In genomic region chr22:18056161-18056666, GRCh38 we compare ENCODE assay signal across 8 cellular contexts. TPM values are rescaled to one million over a fixed set of nuclear protein-coding genes. Genes with fewer than 3 reads are reported as not detected.
DNase-seq lines count a peak whose midpoint lies in the region; ATAC-seq and TF ChIP-seq lines count a peak whose summit lies in the region.

No MANE protein-coding gene starts in this region.

- no peak for TF ChIP-seq CTCF in gastroesophageal sphincter (IDR thresholded peaks at IDR 0.05)

- H3K27ac ChIP-seq in SK-N-MC (peak overlapping the region; percentile 30; the same call in 1 of the 2 replicates), gastroesophageal sphincter (peak overlapping the region; percentile 75 to 90 (median 83))

- peak; percentile 16 for DNase-seq in SIG-M5 treated with dmso at 0.1 percent for 504 hours (lab: John Stamatoyannopoulos, UW; ENCODE audit: unreplicated experiment)
- DNase-seq in SIG-M5 (lab: John Stamatoyannopoulos, UW), result no peak
- no peak for DNase-seq in SK-N-MC (ENCODE audit: low read depth, low spot score)
- no peak for DNase-seq in GF-D8 (lab: John Stamatoyannopoulos, UW)

- H3K27me3 ChIP-seq in gastroesophageal sphincter (no peaks in the 10 kb centered on the region), skeletal muscle satellite cell (ENCODE audit: control insufficient read depth, insufficient read depth, low read length) (no peaks in the 10 kb centered on the region)

- H3K4me3 ChIP-seq in SK-N-MC, result no peak overlapping the region
- H3K4me3 ChIP-seq in gastroesophageal sphincter, result no peak overlapping the region
- H3K4me3 ChIP-seq in skeletal muscle satellite cell (ENCODE audit: low read length), result no peak overlapping the region

- H3K36me3 ChIP-seq in SK-N-MC (ENCODE audit: insufficient read depth, low read length), result no peaks in the 10 kb centered on the region
- no peaks in the 10 kb centered on the region for H3K36me3 ChIP-seq in gastroesophageal sphincter
- no peaks in the 10 kb centered on the region for H3K36me3 ChIP-seq in skeletal muscle satellite cell (ENCODE audit: insufficient read depth, low read length)

- no peak for TF ChIP-seq EP300 in gastroesophageal sphincter (IDR thresholded peaks at IDR 0.05)

- WGBS in gastroesophageal sphincter (ENCODE audit: low coverage in 1 of 2), 2 donors, result 45% methylated on average over 4 of the region's 4 CpGs; no CpG with 5 or more reads in 1 of the 2 donors

- H3K9ac ChIP-seq in SK-N-MC (ENCODE audit: insufficient read length) (peak overlapping the region; percentile 33), skeletal muscle satellite cell (ENCODE audit: low read depth, low read length) (peak overlapping the region; percentile 19)

- no peak for TF ChIP-seq POLR2A in gastroesophageal sphincter (IDR thresholded peaks at IDR 0.05)

- ATAC-seq in gastroesophageal sphincter, result no peak
- ATAC-seq in GM21723 (IDR thresholded peaks at IDR 0.05; ENCODE audit: unreplicated experiment), result no peak
- ATAC-seq in GM21576 (IDR thresholded peaks at IDR 0.05; ENCODE audit: unreplicated experiment), result no peak

- H3K4me1 ChIP-seq in gastroesophageal sphincter, result peaks cover 0 to 49% (median 30%) of the 10 kb centered on the region in 3 donors
- H3K4me1 ChIP-seq in skeletal muscle satellite cell (ENCODE audit: control insufficient read depth, insufficient read depth, low read length), result peaks cover 33% of the 10 kb centered on the region

- H3K9me3 ChIP-seq in SK-N-MC (ENCODE audit: low read depth, low read length) (no peaks in the 10 kb centered on the region), gastroesophageal sphincter (no peaks in the 10 kb centered on the region), skeletal muscle satellite cell (replicated peaks; ENCODE audit: low read length) (no peaks in the 10 kb centered on the region)

- H3K4me2 ChIP-seq in skeletal muscle satellite cell (ENCODE audit: low read length), result peak overlapping the region; percentile 22

RNA-seq across cellular contexts. Expression of gene PEX26, which starts 21.6 kb away (rescaled TPM):
- 10 to 100 TPM; 19.5 to 34.9 (median 27.4) TPM for total RNA-seq in gastroesophageal sphincter
- 23.6 and 24.6 TPM in 2 replicates for total RNA-seq in skeletal muscle satellite cell (2012; rRNA removed)

RNA-seq across cellular contexts. Expression of gene MICAL3, which starts 31.9 kb away (rescaled TPM):
- 100 to 1,000 TPM in 1 of 4 donors, 10 to 100 TPM in 3; 37.3 to 120 (median 51.5) TPM for total RNA-seq in gastroesophageal sphincter
- total RNA-seq in skeletal muscle satellite cell (2012; rRNA removed), result 22.3 and 25.1 TPM in 2 replicates

RNA-seq across cellular contexts. Expression of gene TUBA8, which starts 54.4 kb away (rescaled TPM):
- total RNA-seq in gastroesophageal sphincter, result 10 to 100 TPM in 2 of 4 donors, 1 to 10 TPM in 2; 1.3 to 12.9 (median 7.6) TPM
- not detected in 2 replicates for total RNA-seq in skeletal muscle satellite cell (2012; rRNA removed)
